In the genomic region with DNA sequence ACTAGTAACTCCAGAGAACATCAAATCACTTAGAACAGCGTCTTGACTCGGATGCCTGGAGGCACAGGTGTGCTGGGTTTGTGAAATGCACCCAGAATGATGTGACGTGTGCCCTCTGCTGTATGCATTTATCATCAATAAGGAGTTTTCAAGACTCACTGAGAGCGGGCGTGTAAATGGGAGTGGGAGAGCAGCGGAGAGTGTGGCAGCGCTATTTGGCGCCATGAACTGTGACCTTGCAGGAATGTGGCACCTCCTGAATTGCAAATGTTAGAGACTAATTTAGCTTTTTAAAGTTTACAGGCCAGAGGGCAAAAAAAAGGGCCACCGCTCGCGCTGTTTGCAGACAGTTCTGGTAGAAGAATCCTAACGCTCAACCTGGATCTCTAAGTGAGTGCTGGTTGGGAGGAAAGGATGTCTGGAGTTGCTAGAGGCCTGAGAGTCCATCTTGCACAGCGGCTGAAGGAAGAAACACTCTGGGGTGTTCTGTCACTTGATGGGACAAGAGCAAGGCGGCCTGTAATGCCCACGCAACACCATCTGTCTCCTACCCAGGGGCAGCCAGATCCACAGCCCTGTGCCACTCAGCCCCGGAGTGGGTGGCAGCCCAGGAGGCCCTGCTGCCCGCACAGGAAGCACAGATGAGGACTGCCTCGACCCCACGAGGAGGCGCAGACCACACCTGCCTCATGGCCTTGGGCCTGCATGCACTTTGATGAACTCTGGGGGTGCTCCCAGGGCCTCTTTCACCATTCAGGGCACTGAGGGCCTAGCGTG, we compare ENCODE assay signal across 1 cellular context.
A peak's percentile ranks its signal among the peaks of the same experiment; 100 is the strongest.
TF ChIP-seq lines count a peak whose summit lies in the region.

No MANE protein-coding gene starts in this region.

TF ChIP-seq in HepG2, 621 proteins besides CTCF, POLR2A, EP300 and RAD21 (continued from another document and continues in another):
- TF ChIP-seq, protein P1, sequence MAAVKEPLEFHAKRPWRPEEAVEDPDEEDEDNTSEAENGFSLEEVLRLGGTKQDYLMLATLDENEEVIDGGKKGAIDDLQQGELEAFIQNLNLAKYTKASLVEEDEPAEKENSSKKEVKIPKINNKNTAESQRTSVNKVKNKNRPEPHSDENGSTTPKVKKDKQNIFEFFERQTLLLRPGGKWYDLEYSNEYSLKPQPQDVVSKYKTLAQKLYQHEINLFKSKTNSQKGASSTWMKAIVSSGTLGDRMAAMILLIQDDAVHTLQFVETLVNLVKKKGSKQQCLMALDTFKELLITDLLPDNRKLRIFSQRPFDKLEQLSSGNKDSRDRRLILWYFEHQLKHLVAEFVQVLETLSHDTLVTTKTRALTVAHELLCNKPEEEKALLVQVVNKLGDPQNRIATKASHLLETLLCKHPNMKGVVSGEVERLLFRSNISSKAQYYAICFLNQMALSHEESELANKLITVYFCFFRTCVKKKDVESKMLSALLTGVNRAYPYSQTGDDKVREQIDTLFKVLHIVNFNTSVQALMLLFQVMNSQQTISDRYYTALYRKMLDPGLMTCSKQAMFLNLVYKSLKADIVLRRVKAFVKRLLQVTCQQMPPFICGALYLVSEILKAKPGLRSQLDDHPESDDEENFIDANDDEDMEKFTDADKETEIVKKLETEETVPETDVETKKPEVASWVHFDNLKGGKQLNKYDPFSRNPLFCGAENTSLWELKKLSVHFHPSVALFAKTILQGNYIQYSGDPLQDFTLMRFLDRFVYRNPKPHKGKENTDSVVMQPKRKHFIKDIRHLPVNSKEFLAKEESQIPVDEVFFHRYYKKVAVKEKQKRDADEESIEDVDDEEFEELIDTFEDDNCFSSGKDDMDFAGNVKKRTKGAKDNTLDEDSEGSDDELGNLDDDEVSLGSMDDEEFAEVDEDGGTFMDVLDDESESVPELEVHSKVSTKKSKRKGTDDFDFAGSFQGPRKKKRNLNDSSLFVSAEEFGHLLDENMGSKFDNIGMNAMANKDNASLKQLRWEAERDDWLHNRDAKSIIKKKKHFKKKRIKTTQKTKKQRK (IDR thresholded peaks at IDR 0.05; ENCODE audit: low read length): no peak
- TF ChIP-seq, protein P2, sequence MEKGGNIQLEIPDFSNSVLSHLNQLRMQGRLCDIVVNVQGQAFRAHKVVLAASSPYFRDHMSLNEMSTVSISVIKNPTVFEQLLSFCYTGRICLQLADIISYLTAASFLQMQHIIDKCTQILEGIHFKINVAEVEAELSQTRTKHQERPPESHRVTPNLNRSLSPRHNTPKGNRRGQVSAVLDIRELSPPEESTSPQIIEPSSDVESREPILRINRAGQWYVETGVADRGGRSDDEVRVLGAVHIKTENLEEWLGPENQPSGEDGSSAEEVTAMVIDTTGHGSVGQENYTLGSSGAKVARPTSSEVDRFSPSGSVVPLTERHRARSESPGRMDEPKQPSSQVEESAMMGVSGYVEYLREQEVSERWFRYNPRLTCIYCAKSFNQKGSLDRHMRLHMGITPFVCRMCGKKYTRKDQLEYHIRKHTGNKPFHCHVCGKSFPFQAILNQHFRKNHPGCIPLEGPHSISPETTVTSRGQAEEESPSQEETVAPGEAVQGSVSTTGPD (CRISPR knock-in tag; IDR thresholded peaks at IDR 0.05): no peak
- TF ChIP-seq SPEN (CRISPR knock-in tag; IDR thresholded peaks at IDR 0.05; ENCODE audit: low read depth) (no peak), NR1H2 (CRISPR knock-in tag; IDR thresholded peaks at IDR 0.05; ENCODE audit: borderline replicate concordance, low read depth) (no peak), PHF5A (CRISPR knock-in tag; IDR thresholded peaks at IDR 0.05; ENCODE audit: low read depth, unreplicated experiment) (no peak), ZFX (CRISPR knock-in tag; IDR thresholded peaks at IDR 0.05; ENCODE audit: low read depth) (peak; percentile 27; the same call in 1 of the 2 replicates), BRD4 (CRISPR knock-in tag; IDR thresholded peaks at IDR 0.05) (no peak), ZBTB44 (CRISPR knock-in tag; IDR thresholded peaks at IDR 0.05) (no peak), ZC3H4 (CRISPR knock-in tag; IDR thresholded peaks at IDR 0.05; ENCODE audit: borderline replicate concordance) (no peak), JDP2 (CRISPR knock-in tag; IDR thresholded peaks at IDR 0.05; ENCODE audit: borderline replicate concordance) (no peak), ZNF34 (CRISPR knock-in tag; IDR thresholded peaks at IDR 0.05; ENCODE audit: borderline replicate concordance) (no peak), ZNF557 (CRISPR knock-in tag; IDR thresholded peaks at IDR 0.05) (no peak), RBM39 (IDR thresholded peaks at IDR 0.05; ENCODE audit: low read depth, low read length, poor library complexity, severe bottlenecking) (no peak), ARID4A (CRISPR knock-in tag; IDR thresholded peaks at IDR 0.05; ENCODE audit: borderline replicate concordance) (0 out of 2 replicates have a peak, but pooled peaks have one; percentile 18), HDAC1 (CRISPR knock-in tag; IDR thresholded peaks at IDR 0.05) (no peak), RBAK (CRISPR knock-in tag; IDR thresholded peaks at IDR 0.05) (no peak), KLF12 (CRISPR knock-in tag; IDR thresholded peaks at IDR 0.05; ENCODE audit: borderline replicate concordance) (no peak), HOXA7 (CRISPR knock-in tag; IDR thresholded peaks at IDR 0.05) (no peak), ZNF703 (CRISPR knock-in tag; IDR thresholded peaks at IDR 0.05; ENCODE audit: borderline replicate concordance) (no peak), PHF21A (CRISPR knock-in tag; IDR thresholded peaks at IDR 0.05) (no peak), FOSL1 (CRISPR knock-in tag; IDR thresholded peaks at IDR 0.05; ENCODE audit: borderline replicate concordance) (no peak), ZFP36L1 (CRISPR knock-in tag; IDR thresholded peaks at IDR 0.05) (no peak), ZNF841 (CRISPR knock-in tag; IDR thresholded peaks at IDR 0.05; ENCODE audit: borderline replicate concordance) (no peak), GPN1 (CRISPR knock-in tag; IDR thresholded peaks at IDR 0.05; ENCODE audit: borderline replicate concordance) (no peak), HDAC2 (CRISPR knock-in tag; IDR thresholded peaks at IDR 0.05) (no peak), ZNF225 (CRISPR knock-in tag; IDR thresholded peaks at IDR 0.05) (no peak), ZNF331 (CRISPR knock-in tag; IDR thresholded peaks at IDR 0.05) (no peak), ZNF749 (CRISPR knock-in tag; IDR thresholded peaks at IDR 0.05; ENCODE audit: borderline replicate concordance) (no peak), ZNF687 (CRISPR knock-in tag; IDR thresholded peaks at IDR 0.05) (peak; percentile 84), SRF (IDR thresholded peaks at IDR 0.05; ENCODE audit: low read depth, low read length) (no peak), ZNF263 (CRISPR knock-in tag; IDR thresholded peaks at IDR 0.05) (peak; percentile 69)
- TF ChIP-seq, protein P3, sequence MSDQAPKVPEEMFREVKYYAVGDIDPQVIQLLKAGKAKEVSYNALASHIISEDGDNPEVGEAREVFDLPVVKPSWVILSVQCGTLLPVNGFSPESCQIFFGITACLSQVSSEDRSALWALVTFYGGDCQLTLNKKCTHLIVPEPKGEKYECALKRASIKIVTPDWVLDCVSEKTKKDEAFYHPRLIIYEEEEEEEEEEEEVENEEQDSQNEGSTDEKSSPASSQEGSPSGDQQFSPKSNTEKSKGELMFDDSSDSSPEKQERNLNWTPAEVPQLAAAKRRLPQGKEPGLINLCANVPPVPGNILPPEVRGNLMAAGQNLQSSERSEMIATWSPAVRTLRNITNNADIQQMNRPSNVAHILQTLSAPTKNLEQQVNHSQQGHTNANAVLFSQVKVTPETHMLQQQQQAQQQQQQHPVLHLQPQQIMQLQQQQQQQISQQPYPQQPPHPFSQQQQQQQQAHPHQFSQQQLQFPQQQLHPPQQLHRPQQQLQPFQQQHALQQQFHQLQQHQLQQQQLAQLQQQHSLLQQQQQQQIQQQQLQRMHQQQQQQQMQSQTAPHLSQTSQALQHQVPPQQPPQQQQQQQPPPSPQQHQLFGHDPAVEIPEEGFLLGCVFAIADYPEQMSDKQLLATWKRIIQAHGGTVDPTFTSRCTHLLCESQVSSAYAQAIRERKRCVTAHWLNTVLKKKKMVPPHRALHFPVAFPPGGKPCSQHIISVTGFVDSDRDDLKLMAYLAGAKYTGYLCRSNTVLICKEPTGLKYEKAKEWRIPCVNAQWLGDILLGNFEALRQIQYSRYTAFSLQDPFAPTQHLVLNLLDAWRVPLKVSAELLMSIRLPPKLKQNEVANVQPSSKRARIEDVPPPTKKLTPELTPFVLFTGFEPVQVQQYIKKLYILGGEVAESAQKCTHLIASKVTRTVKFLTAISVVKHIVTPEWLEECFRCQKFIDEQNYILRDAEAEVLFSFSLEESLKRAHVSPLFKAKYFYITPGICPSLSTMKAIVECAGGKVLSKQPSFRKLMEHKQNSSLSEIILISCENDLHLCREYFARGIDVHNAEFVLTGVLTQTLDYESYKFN (CRISPR knock-in tag; conservative IDR thresholded peaks at IDR 0.05): no peak
- TF ChIP-seq, protein P4, sequence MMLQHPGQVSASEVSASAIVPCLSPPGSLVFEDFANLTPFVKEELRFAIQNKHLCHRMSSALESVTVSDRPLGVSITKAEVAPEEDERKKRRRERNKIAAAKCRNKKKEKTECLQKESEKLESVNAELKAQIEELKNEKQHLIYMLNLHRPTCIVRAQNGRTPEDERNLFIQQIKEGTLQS (CRISPR knock-in tag; IDR thresholded peaks at IDR 0.05): no peak
